1 cellular context compared by ENCODE assay signal in the genomic region with DNA sequence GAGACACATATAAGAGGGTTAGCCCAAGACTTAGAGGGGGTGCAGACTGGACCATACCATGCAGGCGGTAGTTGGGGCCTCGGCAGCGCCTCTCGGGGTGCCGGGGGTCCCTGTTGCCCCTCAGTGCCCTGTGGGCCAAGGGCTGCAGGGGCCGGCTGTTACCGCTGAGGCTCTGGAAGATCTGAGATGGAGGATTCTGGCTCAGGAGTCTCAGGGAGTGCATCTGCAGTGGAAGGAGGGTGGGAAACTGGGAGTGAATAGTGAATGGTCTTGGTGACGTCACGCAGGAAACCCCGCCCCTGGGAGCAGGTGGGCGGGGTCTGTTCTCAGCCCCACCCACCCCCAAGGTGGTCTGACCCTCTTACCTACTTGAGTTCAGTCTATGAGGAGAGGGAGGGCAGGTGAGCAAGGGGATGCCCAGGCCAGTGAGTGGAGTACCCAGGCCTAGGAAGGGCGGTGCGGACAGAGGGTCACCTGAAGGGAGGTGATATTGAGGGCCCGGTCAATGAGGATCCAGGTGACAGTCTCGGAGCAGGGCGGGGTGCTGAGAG.
TF ChIP-seq lines count a peak whose summit lies in the region.

No MANE protein-coding gene starts in this region.

TF ChIP-seq in IMR-90, 13 proteins besides CTCF, POLR2A, EP300 and RAD21 (continued from another document):
- TF ChIP-seq SMC3 (IDR thresholded peaks at IDR 0.05; ENCODE audit: low read depth, low read length) (no peak), MXI1 (IDR thresholded peaks at IDR 0.05; ENCODE audit: borderline replicate concordance, low read depth, low read length) (no peak), RCOR1 (IDR thresholded peaks at IDR 0.05; ENCODE audit: insufficient replicate concordance, low read length) (no peak), NFE2L2 (IDR thresholded peaks at IDR 0.05; ENCODE audit: low read depth, low read length) (no peak), CEBPB (IDR thresholded peaks at IDR 0.05; ENCODE audit: low read depth, low read length) (no peak), FOS (IDR thresholded peaks at IDR 0.05; ENCODE audit: low read depth, low read length) (no peak), MAFK (IDR thresholded peaks at IDR 0.05; ENCODE audit: low read depth, low read length) (no peak), MAZ (IDR thresholded peaks at IDR 0.05; ENCODE audit: borderline replicate concordance, low read depth, low read length) (no peak), RFX5 (IDR thresholded peaks at IDR 0.05; ENCODE audit: low read depth, low read length) (no peak), CHD1 (IDR thresholded peaks at IDR 0.05; ENCODE audit: low read depth, low read length) (no peak)
TF ChIP-seq in IMR-90: peak in this region for 0.
